Comparison of ENCODE assay signal across 8 cellular contexts in genomic region chr18:44733069-44733753, GRCh38. TPM values are rescaled to one million over a fixed set of nuclear protein-coding genes. Genes with fewer than 3 reads are reported as not detected.
DNase-seq lines count a peak whose midpoint lies in the region; ATAC-seq and TF ChIP-seq lines count a peak whose summit lies in the region.

No MANE protein-coding gene starts in this region.

- H3K4me3 Mint-ChIP-seq in activated T-cell treated with anti-CD3 and anti-CD28 coated beads, Interleukin-2, amount 50 U/mL, for 72 hours: peak overlapping the region; percentile 20 to 65

- no peaks in the 10 kb centered on the region for H3K36me3 ChIP-seq in ACC112 (ENCODE audit: insufficient read depth, low read length)
- H3K36me3 ChIP-seq in lung (ENCODE audit: control insufficient read depth in 2 of 2, insufficient read depth in 2 of 2, low read length in 2 of 2): no peaks in the 10 kb centered on the region
- no peaks in the 10 kb centered on the region for H3K36me3 ChIP-seq in vagina

- peaks cover 34% of the 10 kb centered on the region for H3K27me3 Mint-ChIP-seq in activated T-cell treated with anti-CD3 and anti-CD28 coated beads, Interleukin-2, amount 50 U/mL, for 72 hours (ENCODE audit: low read depth)

- peaks cover 1 to 6% of the 10 kb centered on the region in 2 donors for H3K36me3 Mint-ChIP-seq in activated T-cell treated with anti-CD3 and anti-CD28 coated beads, Interleukin-2, amount 50 U/mL, for 72 hours (ENCODE audit: insufficient read depth in 2 of 2)

- H3K9me3 ChIP-seq in lung (ENCODE audit: control insufficient read depth in 2 of 2, insufficient read depth in 1 of 2, low read length in 1 of 2) (no peaks in the 10 kb centered on the region), vagina (no peaks in the 10 kb centered on the region)

- peak; percentile 53 for ATAC-seq in activated T-cell treated with anti-CD3 and anti-CD28 coated beads, Interleukin-2, amount 50 U/mL, for 72 hours (replicated peaks in 1 of 2)
- ATAC-seq in lung (ENCODE audit: insufficient read depth, low FRiP score) (peak; percentile 78), GM18867 (IDR thresholded peaks at IDR 0.05; ENCODE audit: unreplicated experiment) (no peak), HG02970 (IDR thresholded peaks at IDR 0.05; ENCODE audit: low FRiP score, unreplicated experiment) (no peak)

- DNase-seq in HT1080 (ENCODE audit: low read depth) (peak; percentile 98), lung (ENCODE audit: low spot score) (peak; percentile 37), vagina (ENCODE audit: extremely low spot score in 2 of 2) (no peak), hippocampal formation (lab: John Stamatoyannopoulos, UW) (no peak)
- peak; percentile 36 to 47 for DNase-seq in activated T-cell treated with anti-CD3 and anti-CD28 coated beads, Interleukin-2, amount 50 U/mL, for 72 hours

- peak overlapping the region; percentile 93 for H2AFZ ChIP-seq in ACC112 (ENCODE audit: low read length, unreplicated experiment)

- TF ChIP-seq POLR2A in vagina (IDR thresholded peaks at IDR 0.05): no peak

- peaks cover 0 to 2% of the 10 kb centered on the region in 2 donors for H3K9me3 Mint-ChIP-seq in activated T-cell treated with anti-CD3 and anti-CD28 coated beads, Interleukin-2, amount 50 U/mL, for 72 hours

- intact Hi-C loops in vagina (cut with DNase I): no loop called here

- TF ChIP-seq CTCF in lung (IDR thresholded peaks at IDR 0.05; ENCODE audit: control extremely low read depth, extremely low read depth) (no peak), vagina (IDR thresholded peaks at IDR 0.05) (no peak)

- H3K79me2 ChIP-seq in ACC112 (ENCODE audit: control insufficient read depth, insufficient read depth, low read length, unreplicated experiment): no peaks in the 10 kb centered on the region

- H3K4me3 ChIP-seq in ACC112 (ENCODE audit: low read depth, low read length) (peak overlapping the region; percentile 12; the same call in 1 of the 2 replicates), lung (no peak overlapping the region), vagina (no peak overlapping the region)

- H3K27ac ChIP-seq in ACC112 (ENCODE audit: low read depth, low read length) (peak overlapping the region; percentile 91), lung (ENCODE audit: low read depth in 1 of 2, low read length in 1 of 2) (no peak overlapping the region), vagina (peak overlapping the region; percentile 34)

- H3K27me3 ChIP-seq in ACC112 (ENCODE audit: insufficient read depth, low read length) (no peaks in the 10 kb centered on the region), lung (ENCODE audit: control insufficient read depth, insufficient read depth) (no peaks in the 10 kb centered on the region), vagina (no peaks in the 10 kb centered on the region)

- H3K27ac Mint-ChIP-seq in activated T-cell treated with anti-CD3 and anti-CD28 coated beads, Interleukin-2, amount 50 U/mL, for 72 hours: peak overlapping the region; percentile 44

- H3K4me1 Mint-ChIP-seq in activated T-cell treated with anti-CD3 and anti-CD28 coated beads, Interleukin-2, amount 50 U/mL, for 72 hours (ENCODE audit: low read depth): peaks cover 63% of the 10 kb centered on the region

- H3K4me1 ChIP-seq in ACC112 (ENCODE audit: control insufficient read depth, insufficient read depth, low read length, unreplicated experiment) (peaks cover 22% of the 10 kb centered on the region), lung (ENCODE audit: control insufficient read depth in 2 of 2, insufficient read depth in 2 of 2, low read length in 2 of 2) (peaks cover 3 to 4% of the 10 kb centered on the region in 2 donors), vagina (peaks cover 77% of the 10 kb centered on the region)

- 64 to 76% methylated on average over 8 of the region's 8 CpGs for WGBS in lung, 2 donors

RNA-seq across cellular contexts. Expression of gene SETBP1, which starts 52.5 kb away (rescaled TPM):
- total RNA-seq in HT1080 (2014; rRNA removed; shearing (Covaris generic)): 2.1 and 2.7 TPM in 2 replicates
- 1.1 and 1.3 TPM in 2 replicates for polyA plus RNA-seq in HT1080 (2015; cell fraction: cytosol; rRNA removed)
- polyA plus RNA-seq in HT1080 (2015; cell fraction: nucleus; rRNA removed): 1.5 and 2.3 TPM in 2 replicates
- 10 to 100 TPM in 1 of 2 donors, 1 to 10 TPM in 1; 3.8 to 13.8 TPM for total RNA-seq in activated T-cell treated with anti-CD3 and anti-CD28 coated beads, Interleukin-2, amount 50 U/mL, for 72 hours
- total RNA-seq in lung (10 to 100 TPM; 30.7 to 43.8 TPM), vagina (38.1 TPM)
- polyA plus RNA-seq in lung: 1 to 10 TPM; 1.6 to 2.6 TPM

Comparison
In these comparisons a context has a peak if more than half of its experiments do, and no peak if none do; other contexts are left out.
1. H3K27ac ChIP-seq: peak in ACC112 (single experiment) and vagina (single experiment); none in lung (0 of 2).
2. DNase-seq: peak in HT1080 (single experiment), activated T-cell treated with anti-CD3 and anti-CD28 coated beads, Interleukin-2, amount 50 U/mL, for 72 hours (2 of 2) and lung (single experiment); none in vagina (0 of 2) and hippocampal formation (0 of 2).
3. ATAC-seq: peak in activated T-cell treated with anti-CD3 and anti-CD28 coated beads, Interleukin-2, amount 50 U/mL, for 72 hours (2 of 2) and lung (single experiment); none in GM18867 (single experiment) and HG02970 (single experiment).